12 cellular contexts compared by ENCODE assay signal in the genomic region with DNA sequence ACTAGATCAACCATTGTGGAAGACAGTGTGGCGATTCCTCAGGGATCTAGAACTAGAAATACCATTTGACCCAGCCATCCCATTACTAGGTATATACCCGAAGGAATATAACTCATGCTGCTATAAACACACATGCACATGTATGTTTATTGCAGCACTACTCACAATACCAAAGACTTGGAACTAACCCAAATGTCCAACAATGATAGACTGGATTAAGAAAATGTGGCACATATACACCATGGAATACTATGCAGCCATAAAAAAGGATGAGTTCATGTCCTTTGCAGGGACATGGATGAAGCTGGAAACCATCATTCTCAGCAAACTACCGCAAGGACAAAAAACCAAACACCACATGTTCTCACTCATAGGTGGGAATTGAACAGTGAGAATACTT. TPM values are rescaled to one million over a fixed set of nuclear protein-coding genes. Genes with fewer than 3 reads are reported as not detected.
"Had no signal": no experiment of that assay in that cellular context is flagged by ENCODE, and none has a peak within 500 bp of the region (broad histone marks: within the 10 kb centered on the region; RNA-seq: fewer than 3 reads in every experiment).

No MANE protein-coding gene starts in this region.

RNA-seq across cellular contexts. Expression of a gene that starts 42.9 kb away (rescaled TPM):
- total RNA-seq: dermis blood vessel endothelial cell, endothelial cell of umbilical vein, epithelial cell of proximal tubule, esophagus mucosa, esophagus muscularis mucosa, esophagus squamous epithelium, fibroblast of lung, fibroblast of villous mesenchyme, foreskin keratinocyte, glomerular endothelial cell, heart left ventricle, heart right ventricle had no signal
- polyA plus RNA-seq: endothelial cell of umbilical vein, fibroblast of lung, foreskin keratinocyte had no signal
